Comparison of ENCODE assay signal across 12 cellular contexts in the genomic region with DNA sequence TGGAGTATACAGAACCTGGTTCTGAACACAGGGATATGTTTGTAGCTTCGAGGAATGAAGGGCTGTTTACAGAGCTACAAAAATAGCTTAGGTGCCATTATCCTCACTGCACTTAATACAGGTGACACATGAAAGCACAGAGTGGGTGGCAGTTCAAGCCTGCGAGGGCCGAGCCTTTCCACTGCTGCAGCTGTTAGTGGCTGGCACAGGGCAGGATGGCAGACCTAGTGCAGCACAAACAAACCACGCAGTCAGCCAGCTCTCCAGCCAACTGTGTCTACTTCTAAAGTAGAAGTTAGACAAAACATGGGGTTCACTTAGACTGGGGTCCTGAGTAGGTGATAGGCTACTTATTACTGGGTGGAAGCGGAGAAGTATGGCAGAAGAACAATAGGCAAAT.
A peak's percentile ranks its signal among the peaks of the same experiment; 100 is the strongest.
DNase-seq lines count a peak whose midpoint lies in the region; ATAC-seq and TF ChIP-seq lines count a peak whose summit lies in the region.
"Had no signal": no experiment of that assay in that cellular context is flagged by ENCODE, and none has a peak within 500 bp of the region (broad histone marks: within the 10 kb centered on the region; RNA-seq: fewer than 3 reads in every experiment).

No MANE protein-coding gene starts in this region.

- no peak overlapping the region for H3K4ac ChIP-seq in mesendoderm (ENCODE audit: low read depth, low read length)
- no peak overlapping the region for H3K4ac ChIP-seq in H9 (ENCODE audit: low read depth, low read length)

- H3K56ac ChIP-seq in mesendoderm (ENCODE audit: low read length) = no peak overlapping the region
- H3K56ac ChIP-seq in H9 (ENCODE audit: insufficient read length, low read depth, low read length) = no peak overlapping the region

- H3K4me1 Mint-ChIP-seq in T-helper 17 cell = peaks cover 57% of the 10 kb centered on the region
- peaks cover 62% of the 10 kb centered on the region for H3K4me1 Mint-ChIP-seq in activated naive CD4-positive, alpha-beta T cell treated with anti-CD3 and anti-CD28 coated beads, Interleukin-2, amount 50 U/mL, for 24 hours
- peaks cover 7% of the 10 kb centered on the region for H3K4me1 Mint-ChIP-seq in nephron progenitor cell
- peaks cover 5 to 8% of the 10 kb centered on the region in 2 experiments for H3K4me1 Mint-ChIP-seq in H9

- no peaks in the 10 kb centered on the region for H3K27me3 ChIP-seq in mesendoderm (ENCODE audit: insufficient read depth, low read length, poor library complexity)
- H3K27me3 ChIP-seq in H9 (ENCODE audit: insufficient read depth, low read length) = no peaks in the 10 kb centered on the region

- H3K9ac ChIP-seq in mesendoderm (ENCODE audit: low read length) (no peak overlapping the region), H9 (ENCODE audit: extremely low read depth, insufficient read length, low read length) (no peak overlapping the region)

- H2BK12ac ChIP-seq in H9 (ENCODE audit: insufficient read length, low read depth, low read length) = no peak overlapping the region

- TF ChIP-seq CTCF in nephron progenitor cell (IDR thresholded peaks at IDR 0.05) (no peak), H9 (conservative IDR thresholded peaks at IDR 0.05) (no peak)

- H4K5ac ChIP-seq in mesendoderm (ENCODE audit: low read length) = no peak overlapping the region
- H4K5ac ChIP-seq in H9 (ENCODE audit: insufficient read length, low read depth, low read length) = no peak overlapping the region

- no peak overlapping the region for H3K4me3 ChIP-seq in mesendoderm (ENCODE audit: low read length)
- H3K4me3 ChIP-seq: left ventricle myocardium inferior had no signal

- H3K23ac ChIP-seq in mesendoderm (ENCODE audit: low read length) (no peak overlapping the region), H9 (ENCODE audit: insufficient read length, low read depth, low read length) (no peak overlapping the region)

- no peak overlapping the region for H2AFZ ChIP-seq in H9 (ENCODE audit: low read length)

- H3K9me3 Mint-ChIP-seq in activated naive CD4-positive, alpha-beta T cell treated with anti-CD3 and anti-CD28 coated beads, Interleukin-2, amount 50 U/mL, for 24 hours = no peaks in the 10 kb centered on the region
- peaks cover 32% of the 10 kb centered on the region for H3K9me3 Mint-ChIP-seq in nephron progenitor cell
- peaks cover 16 to 17% of the 10 kb centered on the region in 2 experiments for H3K9me3 Mint-ChIP-seq in H9
- H3K9me3 Mint-ChIP-seq: activated B cell treated with CpG ODN at 0.5 μM for 24 hours had no signal

- H3K4me3 Mint-ChIP-seq in T-helper 17 cell = peak overlapping the region; percentile 83
- H3K4me3 Mint-ChIP-seq in activated naive CD4-positive, alpha-beta T cell treated with anti-CD3 and anti-CD28 coated beads, Interleukin-2, amount 50 U/mL, for 24 hours = peak overlapping the region; percentile 51
- no peak overlapping the region for H3K4me3 Mint-ChIP-seq in nephron progenitor cell
- no peak overlapping the region for H3K4me3 Mint-ChIP-seq in H9
- H3K4me3 Mint-ChIP-seq: activated B cell treated with CpG ODN at 0.5 μM for 24 hours had no signal

- no peaks in the 10 kb centered on the region for H3K4me1 ChIP-seq in mesendoderm (ENCODE audit: control insufficient read depth, low read depth, low read length)
- H3K4me1 ChIP-seq in H9 (ENCODE audit: insufficient read depth, low read length) = peaks cover 4% of the 10 kb centered on the region; the same call in 1 of the 2 replicates

- no peaks in the 10 kb centered on the region for H3K23me2 ChIP-seq in H9 (ENCODE audit: insufficient read length, low read depth, low read length, poor library complexity, severe bottlenecking)

- no peak overlapping the region for H2BK15ac ChIP-seq in mesendoderm (replicated peaks; ENCODE audit: low read depth)
- H2BK15ac ChIP-seq in H9 (ENCODE audit: low read depth, low read length) = no peak overlapping the region

- H4K91ac ChIP-seq in H9 (ENCODE audit: insufficient read length, low read depth, low read length) = no peak overlapping the region

- H4K8ac ChIP-seq in mesendoderm (ENCODE audit: low read depth, low read length) = no peak overlapping the region
- no peak overlapping the region for H4K8ac ChIP-seq in H9 (replicated peaks; ENCODE audit: insufficient read length, low read depth, low read length)

- peak; percentile 44 for ATAC-seq in T-helper 17 cell
- ATAC-seq: Panc1 had no signal

- H2BK5ac ChIP-seq in mesendoderm (ENCODE audit: low read length) (no peak overlapping the region), H9 (ENCODE audit: insufficient read length, low read length) (no peak overlapping the region)

- H3K36me3 ChIP-seq in mesendoderm (ENCODE audit: control insufficient read depth, insufficient read depth, low read length) = no peaks in the 10 kb centered on the region

- no CpG with 5 or more reads among the region's 5 CpGs for WGBS in mesendoderm (ENCODE audit: extremely low coverage, insufficient coverage, low lambda C conversion rate)
- no CpG with 5 or more reads among the region's 5 CpGs for whole genome bisulfite sequencing in H9 (ENCODE audit: extremely low coverage, insufficient read length, low lambda C conversion rate)

- no peak overlapping the region for H3K14ac ChIP-seq in H9 (ENCODE audit: insufficient read depth, low read length)

- in situ Hi-C loops in ACHN (cut with HindIII; ENCODE audit: low pct_ligation_motif_present, low pct_unique_long_range_greater_than_20kb, low sequenced_read_pairs) = no loop called here

- peaks cover 2% of the 10 kb centered on the region for H3K36me3 Mint-ChIP-seq in T-helper 17 cell (ENCODE audit: low read depth)
- peaks cover 27% of the 10 kb centered on the region for H3K36me3 Mint-ChIP-seq in activated naive CD4-positive, alpha-beta T cell treated with anti-CD3 and anti-CD28 coated beads, Interleukin-2, amount 50 U/mL, for 24 hours
- H3K36me3 Mint-ChIP-seq in nephron progenitor cell (ENCODE audit: low read depth) = peaks cover 58% of the 10 kb centered on the region
- H3K36me3 Mint-ChIP-seq in H9 (ENCODE audit: insufficient read depth in 1 of 3, low read depth in 3 of 3) = peaks cover 22 to 34% (median 30%) of the 10 kb centered on the region in 3 experiments

- H3K79me2 ChIP-seq in mesendoderm (ENCODE audit: control insufficient read depth, insufficient read depth, low read length) (no peaks in the 10 kb centered on the region), H9 (ENCODE audit: insufficient read depth, low read length) (no peaks in the 10 kb centered on the region)

- H4K20me1 ChIP-seq in H9 (ENCODE audit: control insufficient read depth, insufficient read depth, insufficient read length) = no peaks in the 10 kb centered on the region

- no peak overlapping the region for H3K27ac ChIP-seq in mesendoderm (ENCODE audit: low read depth, low read length)
- H3K27ac ChIP-seq in H9 (ENCODE audit: insufficient read length, low read depth, low read length) = no peak overlapping the region
- H3K27ac ChIP-seq: left ventricle myocardium inferior had no signal

- H2BK20ac ChIP-seq in H9 (ENCODE audit: low read depth, low read length, poor library complexity, severe bottlenecking) = no peak overlapping the region

- peak; percentile 27 for DNase-seq in Ammon's horn (ENCODE audit: low spot score)
- peak in 2 of 3 donors; percentile 31 to 48 for DNase-seq in T-helper 17 cell
- no peak for DNase-seq in nephron progenitor cell
- no peak for DNase-seq in ACHN
- DNase-seq in NCI-H1092 treated with DMSO at 0.1 percent for 48 hours (lab: John Stamatoyannopoulos, UW) = no peak
- no peak for DNase-seq in mesendoderm
- no peak for DNase-seq in H9
- DNase-seq: activated B cell treated with CpG ODN at 0.5 μM for 24 hours, left ventricle myocardium inferior, NCI-H1930 had no signal

- H2AK5ac ChIP-seq in mesendoderm (ENCODE audit: low read length) (no peak overlapping the region), H9 (ENCODE audit: insufficient read length, low read length) (no peak overlapping the region)

- no peak overlapping the region for H3T11ph ChIP-seq in H9 (ENCODE audit: low read length)

- H3K27ac Mint-ChIP-seq in T-helper 17 cell (peak overlapping the region; percentile 99), nephron progenitor cell (peak overlapping the region; percentile 53), H9 (peak overlapping the region in 1 of 3 experiments; percentile 57; a peak in 1 of 7 replicates)
- H3K27ac Mint-ChIP-seq in activated naive CD4-positive, alpha-beta T cell treated with anti-CD3 and anti-CD28 coated beads, Interleukin-2, amount 50 U/mL, for 24 hours = peak overlapping the region; percentile 68
- H3K27ac Mint-ChIP-seq: activated B cell treated with CpG ODN at 0.5 μM for 24 hours had no signal

- H3K18ac ChIP-seq in mesendoderm (ENCODE audit: low read length) = no peak overlapping the region
- H3K18ac ChIP-seq in H9 (ENCODE audit: insufficient read length, low read depth, low read length) = no peak overlapping the region

- H3K79me1 ChIP-seq in mesendoderm (ENCODE audit: low read length) (no peaks in the 10 kb centered on the region), H9 (ENCODE audit: insufficient read depth, low read depth, low read length, poor library complexity, severe bottlenecking) (no peaks in the 10 kb centered on the region)

- H3K4me2 ChIP-seq in mesendoderm (ENCODE audit: low read length) = no peak overlapping the region
- H3K4me2 ChIP-seq in H9 (ENCODE audit: insufficient read depth, insufficient read length, low read length) = no peak overlapping the region

- H3K27me3 Mint-ChIP-seq in T-helper 17 cell (no peaks in the 10 kb centered on the region), nephron progenitor cell (ENCODE audit: low read depth, poor library complexity) (no peaks in the 10 kb centered on the region), H9 (ENCODE audit: low read depth) (no peaks in the 10 kb centered on the region; the same call in 1 of the 2 replicates)
- no peaks in the 10 kb centered on the region for H3K27me3 Mint-ChIP-seq in activated naive CD4-positive, alpha-beta T cell treated with anti-CD3 and anti-CD28 coated beads, Interleukin-2, amount 50 U/mL, for 24 hours
- H3K27me3 Mint-ChIP-seq: activated B cell treated with CpG ODN at 0.5 μM for 24 hours had no signal

- H2BK120ac ChIP-seq in mesendoderm (ENCODE audit: low read depth, low read length) (no peak overlapping the region), H9 (ENCODE audit: low read depth, low read length, poor library complexity, severe bottlenecking) (no peak overlapping the region)

- H3K9me3 ChIP-seq in T-helper 17 cell (ENCODE audit: control insufficient read depth, low read length, poor library complexity, severe bottlenecking) (no peaks in the 10 kb centered on the region), H9 (ENCODE audit: control insufficient read depth, low read depth, low read length) (no peaks in the 10 kb centered on the region)
- H3K9me3 ChIP-seq: left ventricle myocardium inferior had no signal

Comparison
In these comparisons a context has a peak if more than half of its experiments do, and no peak if none do; other contexts are left out.
1. DNase-seq: peak in Ammon's horn (single experiment) and T-helper 17 cell (2 of 3); none in nephron progenitor cell (single experiment), ACHN (single experiment), NCI-H1092 treated with DMSO at 0.1 percent for 48 hours (single experiment), mesendoderm (single experiment) and H9 (single experiment).
2. H3K4me3 Mint-ChIP-seq: peak in T-helper 17 cell (single experiment) and activated naive CD4-positive, alpha-beta T cell treated with anti-CD3 and anti-CD28 coated beads, Interleukin-2, amount 50 U/mL, for 24 hours (single experiment); none in nephron progenitor cell (single experiment) and H9 (0 of 2).